In genomic region chr19:50557009-50557613, GRCh38 we compare ENCODE assay signal across 13 cellular contexts. TPM values are rescaled to one million over a fixed set of nuclear protein-coding genes. Genes with fewer than 3 reads are reported as not detected.
DNase-seq lines count a peak whose midpoint lies in the region; ATAC-seq and TF ChIP-seq lines count a peak whose summit lies in the region.
"Had no signal": no experiment of that assay in that cellular context is flagged by ENCODE, and none has a peak within 500 bp of the region (broad histone marks: within the 10 kb centered on the region; RNA-seq: fewer than 3 reads in every experiment).

No MANE protein-coding gene starts in this region.

- 57% methylated on average over 17 of the region's 20 CpGs for WGBS in HUES64

- peak overlapping the region; percentile 85 for H3K4me3 Mint-ChIP-seq in nephron progenitor cell

- peaks cover under 1 to 19% (median 12%) of the 10 kb centered on the region in 11 experiments; a peak in 18 of 22 replicates for H3K27me3 ChIP-seq in BLaER1 treated with 17β-estradiol and CSF1 and Interleukin-3, amounts not matched to agents 10 nM and 100 nM
- peaks cover 38% of the 10 kb centered on the region for H3K27me3 ChIP-seq in HUES64 (ENCODE audit: insufficient read depth, low read length)

- H4K20me1 ChIP-seq in BLaER1 treated with 17β-estradiol and CSF1 and Interleukin-3, amounts not matched to agents 10 nM and 100 nM = no peaks in the 10 kb centered on the region

- no peaks in the 10 kb centered on the region for H3K9me3 ChIP-seq in BLaER1 treated with 17β-estradiol and CSF1 and Interleukin-3, amounts not matched to agents 10 nM and 100 nM (replicated peaks in 1 of 11)
- H3K9me3 ChIP-seq in HUES64 (ENCODE audit: insufficient read depth, low read depth, low read length) = peaks cover 13% of the 10 kb centered on the region; the same call in 1 of the 2 replicates
- H3K9me3 ChIP-seq: body of pancreas, mucosa of descending colon had no signal

- no peak overlapping the region for H3K27ac Mint-ChIP-seq in nephron progenitor cell
- H3K27ac Mint-ChIP-seq: CD8-positive, alpha-beta T cell had no signal

- H3K27ac ChIP-seq in BLaER1 treated with 17β-estradiol and CSF1 and Interleukin-3, amounts not matched to agents 10 nM and 100 nM = peak overlapping the region in 6 of 11 experiments; percentile 11 to 65 (median 41); a peak in 8 of 22 replicates
- H3K27ac ChIP-seq in HUES64 (ENCODE audit: low read depth, low read length) = no peak overlapping the region
- H3K27ac ChIP-seq: body of pancreas had no signal

- ATAC-seq in GM21515 (IDR thresholded peaks at IDR 0.05; ENCODE audit: unreplicated experiment) = no peak

- H3K27me3 Mint-ChIP-seq in nephron progenitor cell (ENCODE audit: low read depth, poor library complexity) = peaks cover 82% of the 10 kb centered on the region

- H3K9ac ChIP-seq in BLaER1 treated with 17β-estradiol and CSF1 and Interleukin-3, amounts not matched to agents 10 nM and 100 nM = peak overlapping the region; percentile 63 to 75 (median 72); a peak in 20 of 22 replicates
- H3K9ac ChIP-seq in HUES64 (ENCODE audit: low read depth, low read length) = no peak overlapping the region

- H3K36me3 Mint-ChIP-seq in nephron progenitor cell (ENCODE audit: low read depth) = no peaks in the 10 kb centered on the region
- H3K36me3 Mint-ChIP-seq: CD8-positive, alpha-beta T cell had no signal

- TF ChIP-seq CTCF in nephron progenitor cell (IDR thresholded peaks at IDR 0.05) = no peak

- DNase-seq in cerebellar cortex (ENCODE audit: low spot score) (peak; percentile 38), nephron progenitor cell (no peak), COR-L47 (lab: John Stamatoyannopoulos, UW) (no peak), GM19240 (ENCODE audit: insufficient read length, low spot score) (no peak), cerebellar nuclear complex (lab: John Stamatoyannopoulos, UW) (no peak)

- H3K4me2 ChIP-seq in BLaER1 treated with 17β-estradiol and CSF1 and Interleukin-3, amounts not matched to agents 10 nM and 100 nM = peak overlapping the region; percentile 79 to 98 (median 92)

- peak overlapping the region; percentile 61 to 78 (median 68) for H3K4me3 ChIP-seq in BLaER1 treated with 17β-estradiol and CSF1 and Interleukin-3, amounts not matched to agents 10 nM and 100 nM
- H3K4me3 ChIP-seq in HUES64 (ENCODE audit: low read length) = peak overlapping the region; percentile 63
- H3K4me3 ChIP-seq: body of pancreas, mucosa of descending colon had no signal

- no peaks in the 10 kb centered on the region for H3K9me3 Mint-ChIP-seq in nephron progenitor cell
- H3K9me3 Mint-ChIP-seq: activated CD4-positive, alpha-beta T cell treated with anti-CD3 and anti-CD28 coated beads, Interleukin-2, amount 10 ng/mL, durations not matched to agents 24 days and 14 days; activated T-helper 2 cell treated with anti-CD3 and anti-CD28 coated beads, Interferon-gamma antibody, Interleukin-2, Interleukin-4, amounts not matched to agents 10 μg/mL and 5 μg/mL and 100 μg/mL, durations not matched to agents 14 hours and 24 hours and 36 hours; CD8-positive, alpha-beta T cell had no signal

- H3K36me3 ChIP-seq in BLaER1 treated with 17β-estradiol and CSF1 and Interleukin-3, amounts not matched to agents 10 nM and 100 nM = no peaks in the 10 kb centered on the region
- no peaks in the 10 kb centered on the region for H3K36me3 ChIP-seq in HUES64 (ENCODE audit: insufficient read depth, low read length)

- peaks cover 39% of the 10 kb centered on the region for H3K4me1 Mint-ChIP-seq in nephron progenitor cell

- peaks cover 5 to 26% (median 12%) of the 10 kb centered on the region in 10 experiments; a peak in 18 of 20 replicates for H3K4me1 ChIP-seq in BLaER1 treated with 17β-estradiol and CSF1 and Interleukin-3, amounts not matched to agents 10 nM and 100 nM
- H3K4me1 ChIP-seq in HUES64 (ENCODE audit: insufficient read depth, low read length) = no peaks in the 10 kb centered on the region

RNA-seq across cellular contexts. Expression of gene LRRC4B, which starts 11.1 kb away (rescaled TPM):
- polyA plus RNA-seq in HUES64 (2013, experiment 1 of 2) = 7.8 TPM
- 14.3 TPM for polyA plus RNA-seq in HUES64 (2013, experiment 2 of 2)

RNA-seq across cellular contexts. Expression of gene ASPDH, which starts 43.4 kb away (rescaled TPM):
- polyA plus RNA-seq in HUES64 (2013, experiment 1 of 2) = not detected
- not detected for polyA plus RNA-seq in HUES64 (2013, experiment 2 of 2)

RNA-seq across cellular contexts. Expression of gene JOSD2, which starts 46.1 kb away (rescaled TPM):
- polyA plus RNA-seq in HUES64 (2013, experiment 1 of 2) = 4.0 TPM
- polyA plus RNA-seq in HUES64 (2013, experiment 2 of 2) = 3.7 TPM
